Comparison of ENCODE assay signal across 12 cellular contexts in genomic region chr7:3068568-3068967, GRCh38. TPM values are rescaled to one million over a fixed set of nuclear protein-coding genes. Genes with fewer than 3 reads are reported as not detected.
DNase-seq lines count a peak whose midpoint lies in the region; ATAC-seq and TF ChIP-seq lines count a peak whose summit lies in the region.
"Had no signal": no experiment of that assay in that cellular context is flagged by ENCODE, and none has a peak within 500 bp of the region (broad histone marks: within the 10 kb centered on the region; RNA-seq: fewer than 3 reads in every experiment).

No MANE protein-coding gene starts in this region.

- H3K4me3 ChIP-seq in body of pancreas: no peak overlapping the region
- H3K4me3 ChIP-seq: lower lobe of right lung had no signal

- TF ChIP-seq CTCF in activated B cell treated with CpG ODN at 0.5 μM for 24 hours (IDR thresholded peaks at IDR 0.05) (no peak), body of pancreas (IDR thresholded peaks at IDR 0.05) (no peak)

- H3K27me3 ChIP-seq in body of pancreas: no peaks in the 10 kb centered on the region

- peak overlapping the region; percentile 70 for H3K27ac Mint-ChIP-seq in activated B cell treated with CpG ODN at 0.5 μM for 24 hours
- H3K27ac Mint-ChIP-seq: dendritic cell treated with granulocyte-macrophage colony-stimulating factor and Interleukin-4, amounts not matched to agents 40 ng/mL and 50 ng/mL, for 4 days had no signal

- CTCF ChIA-PET in activated B cell treated with CpG ODN at 0.5 μM for 24 hours (lab: Charles Lee): interaction anchor here (1.1 to 1.8 kb wide), 2 partner anchors 23 to 25 kb away, joined by 4 to 5 read pairs; no protein-coding TSS in a partner anchor

- DNase-seq in SKM-1 treated with dmso at 0.1 percent for 144 hours (lab: John Stamatoyannopoulos, UW; ENCODE audit: unreplicated experiment) (peak; percentile 4), SKM-1 (lab: John Stamatoyannopoulos, UW; ENCODE audit: unreplicated experiment) (no peak), activated B cell treated with CpG ODN at 0.5 μM for 24 hours (no peak), sciatic nerve (ENCODE audit: low spot score) (no peak), NCI-H69 (lab: John Stamatoyannopoulos, UW) (no peak), body of pancreas (no peak), NCI-H510A (lab: John Stamatoyannopoulos, UW) (no peak)
- DNase-seq: activated T-cell treated with anti-CD3 and anti-CD28 coated beads, Interleukin-2, amount 50 U/mL, for 24 hours; lower lobe of right lung had no signal

- ATAC-seq in HG02884 (IDR thresholded peaks at IDR 0.05; ENCODE audit: unreplicated experiment): peak; percentile 43
- ATAC-seq in activated B cell treated with CpG ODN at 0.5 μM for 24 hours (ENCODE audit: low read depth): peak; percentile 63
- peak; percentile 34 for ATAC-seq in sciatic nerve
- no peak for ATAC-seq in body of pancreas

- H3K36me3 ChIP-seq in body of pancreas (replicated peaks in 1 of 2; ENCODE audit: insufficient read depth in 1 of 2, low read depth in 2 of 2): no peaks in the 10 kb centered on the region
- H3K36me3 ChIP-seq: lower lobe of right lung had no signal

- peaks cover 3% of the 10 kb centered on the region for H3K4me1 ChIP-seq in body of pancreas
- H3K4me1 ChIP-seq: lower lobe of right lung had no signal

- peaks cover 5% of the 10 kb centered on the region for H3K36me3 Mint-ChIP-seq in activated B cell treated with CpG ODN at 0.5 μM for 24 hours (ENCODE audit: low read depth)

- no peaks in the 10 kb centered on the region for H3K27me3 Mint-ChIP-seq in activated B cell treated with CpG ODN at 0.5 μM for 24 hours
- H3K27me3 Mint-ChIP-seq: activated T-cell treated with anti-CD3 and anti-CD28 coated beads, Interleukin-2, amount 50 U/mL, for 24 hours had no signal

- no peak for TF ChIP-seq POLR2A in body of pancreas (IDR thresholded peaks at IDR 0.05)

- no peaks in the 10 kb centered on the region for H3K9me3 ChIP-seq in body of pancreas
- H3K9me3 ChIP-seq: lower lobe of right lung had no signal

- intact Hi-C loops in activated B cell treated with CpG ODN at 0.5 μM for 24 hours (cut with micrococcal nuclease): loop anchor here (1.0 to 10.0 kb wide), 3 partner anchors 10 to 314 kb away; no protein-coding TSS in a partner anchor
- intact Hi-C loops in sciatic nerve (cut with DNase I): loop anchor here (10.0 kb wide), 1 partner anchor 1836 kb away; no protein-coding TSS in a partner anchor
- intact Hi-C loops in body of pancreas (cut with DNase I): no loop called here

- H3K4me1 Mint-ChIP-seq in activated B cell treated with CpG ODN at 0.5 μM for 24 hours: peaks cover 58% of the 10 kb centered on the region

- peaks cover 8% of the 10 kb centered on the region for H3K9me3 Mint-ChIP-seq in activated B cell treated with CpG ODN at 0.5 μM for 24 hours

- H3K27ac ChIP-seq in body of pancreas: no peak overlapping the region
- H3K27ac ChIP-seq: 22Rv1, lower lobe of right lung had no signal

- H3K4me3 Mint-ChIP-seq in activated B cell treated with CpG ODN at 0.5 μM for 24 hours: no peak overlapping the region
- H3K4me3 Mint-ChIP-seq: activated T-cell treated with anti-CD3 and anti-CD28 coated beads, Interleukin-2, amount 50 U/mL, for 24 hours; dendritic cell treated with granulocyte-macrophage colony-stimulating factor and Interleukin-4, amounts not matched to agents 40 ng/mL and 50 ng/mL, for 4 days had no signal

- 69 to 81% methylated on average over 4 of the region's 4 CpGs for WGBS in body of pancreas, 2 donors

- POLR2A ChIA-PET in activated B cell treated with CpG ODN at 0.5 μM for 24 hours (lab: Charles Lee): interaction anchor here (0.5 to 2.4 kb wide), 9 partner anchors 14 to 176 kb away, joined by 3 to 8 read pairs (median 5); partner anchors contain the start of gene CARD11

RNA-seq across cellular contexts. Expression of gene CARD11, which starts 24.9 kb away (rescaled TPM):
- 107 and 114 TPM in 2 replicates for total RNA-seq in activated B cell treated with CpG ODN at 0.5 μM for 24 hours
- total RNA-seq in sciatic nerve: 3.9 TPM
- 1 to 10 TPM; 2.0 to 3.4 TPM for total RNA-seq in body of pancreas

Comparison
In these comparisons a context has a peak if more than half of its experiments do, and no peak if none do; other contexts are left out.
1. RNA of gene CARD11, which starts 24.9 kb away (total RNA-seq): 107 to 114 TPM in activated B cell treated with CpG ODN at 0.5 μM for 24 hours; 3.9 TPM in sciatic nerve (single experiment) and 2.0 to 3.4 TPM in body of pancreas; every median in the first group is over 10 times any median in the second.